Comparison of ENCODE assay signal across 17 cellular contexts in the genomic region with DNA sequence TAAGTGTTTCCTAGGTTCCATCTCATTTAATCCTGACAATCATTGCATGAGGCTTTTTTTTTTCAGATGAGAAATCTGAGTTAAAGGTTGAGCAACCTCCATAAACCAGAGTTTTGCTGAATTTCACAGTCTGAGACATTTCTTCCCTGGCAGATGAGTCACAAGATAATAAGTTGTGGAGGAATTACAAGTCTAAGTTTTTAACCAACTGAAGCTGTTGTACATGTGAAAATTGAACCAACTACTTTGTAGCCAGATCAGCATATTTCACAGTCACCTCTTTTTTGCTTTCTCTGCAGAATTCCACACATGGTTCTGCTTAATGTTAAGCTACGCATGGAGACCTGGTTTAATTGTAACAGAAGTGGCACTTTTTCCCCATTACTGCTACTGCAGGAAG.
DNase-seq lines count a peak whose midpoint lies in the region; ATAC-seq and TF ChIP-seq lines count a peak whose summit lies in the region.
"Had no signal": no experiment of that assay in that cellular context is flagged by ENCODE, and none has a peak within 500 bp of the region (broad histone marks: within the 10 kb centered on the region; RNA-seq: fewer than 3 reads in every experiment).

No MANE protein-coding gene starts in this region.

- no peak for ATAC-seq in GM21717 (IDR thresholded peaks at IDR 0.05; ENCODE audit: unreplicated experiment)
- ATAC-seq in activated naive CD4-positive, alpha-beta T cell treated with anti-CD3 and anti-CD28 coated beads, Interleukin-2, amount 50 U/mL, for 72 hours, result no peak
- ATAC-seq: mucosa of descending colon had no signal

- H3K36me3 Mint-ChIP-seq in activated naive CD4-positive, alpha-beta T cell treated with anti-CD3 and anti-CD28 coated beads, Interleukin-2, amount 50 U/mL, for 72 hours, result peaks cover 0 to 12% of the 10 kb centered on the region in 2 donors

- H3K4me3 ChIP-seq in AG09309 (ENCODE audit: control insufficient read depth, low read depth, low read length) (no peak overlapping the region), choroid plexus epithelial cell (ENCODE audit: low read depth, low read length) (no peak overlapping the region)
- H3K4me3 ChIP-seq: mucosa of descending colon, upper lobe of left lung had no signal

- no peak for TF ChIP-seq CTCF in AG09309 (IDR thresholded peaks at IDR 0.05; ENCODE audit: control insufficient read depth, insufficient read depth, low read depth, low read length, missing control alignments)
- no peak for TF ChIP-seq CTCF in choroid plexus epithelial cell (conservative IDR thresholded peaks at IDR 0.05; ENCODE audit: low read depth, low read length)

- H3K27ac Mint-ChIP-seq in activated naive CD4-positive, alpha-beta T cell treated with anti-CD3 and anti-CD28 coated beads, Interleukin-2, amount 50 U/mL, for 72 hours, result no peak overlapping the region
- H3K27ac Mint-ChIP-seq: CD4-positive, alpha-beta T cell had no signal

- DNase-seq in AG09309 (ENCODE audit: low read depth) (peak; percentile 81), NCI-H226 (peak; percentile 77), choroid plexus epithelial cell (ENCODE audit: low read depth) (peak; percentile 93), myocyte (ENCODE audit: low read depth) (peak; percentile 68), NCI-H2081 treated with DMSO at 0.1 percent for 48 hours (lab: John Stamatoyannopoulos, UW) (no peak), DMS 273 (lab: John Stamatoyannopoulos, UW; ENCODE audit: unreplicated experiment) (no peak)
- DNase-seq in activated naive CD4-positive, alpha-beta T cell treated with anti-CD3 and anti-CD28 coated beads, Interleukin-2, amount 50 U/mL, for 72 hours (ENCODE audit: low spot score in 2 of 2), result no peak
- DNase-seq: activated CD4-positive, alpha-beta T cell treated with anti-CD3 and anti-CD28 coated beads for 48 hours; activated naive CD4-positive, alpha-beta T cell; CD4-positive, alpha-beta T cell; dermis blood vessel endothelial cell; hippocampal formation; MM.1S; mucosa of descending colon; NCI-H524 treated with DMSO at 0.1 percent for 48 hours; upper lobe of left lung had no signal

- H3K9me3 Mint-ChIP-seq in activated naive CD4-positive, alpha-beta T cell treated with anti-CD3 and anti-CD28 coated beads, Interleukin-2, amount 50 U/mL, for 72 hours, result peaks cover 5 to 16% of the 10 kb centered on the region in 2 donors

Comparison
In these comparisons a context has a peak if more than half of its experiments do, and no peak if none do; other contexts are left out.
1. DNase-seq: peak in AG09309 (single experiment), NCI-H226 (single experiment), choroid plexus epithelial cell (single experiment) and myocyte (single experiment); none in NCI-H2081 treated with DMSO at 0.1 percent for 48 hours (single experiment), DMS 273 (single experiment) and activated naive CD4-positive, alpha-beta T cell treated with anti-CD3 and anti-CD28 coated beads, Interleukin-2, amount 50 U/mL, for 72 hours (0 of 2).